Comparison of ENCODE assay signal across 1 cellular context in genomic region chr14:67734675-67735074, GRCh38.
TF ChIP-seq lines count a peak whose summit lies in the region.

No MANE protein-coding gene starts in this region.

TF ChIP-seq in WTC11, 78 proteins besides CTCF, POLR2A, EP300 and RAD21 (continued from another document):
- TF ChIP-seq, protein P1, sequence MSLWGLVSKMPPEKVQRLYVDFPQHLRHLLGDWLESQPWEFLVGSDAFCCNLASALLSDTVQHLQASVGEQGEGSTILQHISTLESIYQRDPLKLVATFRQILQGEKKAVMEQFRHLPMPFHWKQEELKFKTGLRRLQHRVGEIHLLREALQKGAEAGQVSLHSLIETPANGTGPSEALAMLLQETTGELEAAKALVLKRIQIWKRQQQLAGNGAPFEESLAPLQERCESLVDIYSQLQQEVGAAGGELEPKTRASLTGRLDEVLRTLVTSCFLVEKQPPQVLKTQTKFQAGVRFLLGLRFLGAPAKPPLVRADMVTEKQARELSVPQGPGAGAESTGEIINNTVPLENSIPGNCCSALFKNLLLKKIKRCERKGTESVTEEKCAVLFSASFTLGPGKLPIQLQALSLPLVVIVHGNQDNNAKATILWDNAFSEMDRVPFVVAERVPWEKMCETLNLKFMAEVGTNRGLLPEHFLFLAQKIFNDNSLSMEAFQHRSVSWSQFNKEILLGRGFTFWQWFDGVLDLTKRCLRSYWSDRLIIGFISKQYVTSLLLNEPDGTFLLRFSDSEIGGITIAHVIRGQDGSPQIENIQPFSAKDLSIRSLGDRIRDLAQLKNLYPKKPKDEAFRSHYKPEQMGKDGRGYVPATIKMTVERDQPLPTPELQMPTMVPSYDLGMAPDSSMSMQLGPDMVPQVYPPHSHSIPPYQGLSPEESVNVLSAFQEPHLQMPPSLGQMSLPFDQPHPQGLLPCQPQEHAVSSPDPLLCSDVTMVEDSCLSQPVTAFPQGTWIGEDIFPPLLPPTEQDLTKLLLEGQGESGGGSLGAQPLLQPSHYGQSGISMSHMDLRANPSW (CRISPR knock-in tag; conservative IDR thresholded peaks at IDR 0.05; ENCODE audit: low read depth): no peak
- TF ChIP-seq RORB (CRISPR knock-in tag; IDR thresholded peaks at IDR 0.05) (no peak), GRHL2 (CRISPR knock-in tag; IDR thresholded peaks at IDR 0.05; ENCODE audit: insufficient replicate concordance, severe bottlenecking) (no peak), ZNF512 (CRISPR knock-in tag; IDR thresholded peaks at IDR 0.05; ENCODE audit: borderline replicate concordance) (no peak), TP53 (CRISPR knock-in tag; IDR thresholded peaks at IDR 0.05) (no peak), CBFB (CRISPR knock-in tag; IDR thresholded peaks at IDR 0.05; ENCODE audit: low read depth) (no peak), USF2 (CRISPR knock-in tag; IDR thresholded peaks at IDR 0.05) (no peak), NFATC4 (CRISPR knock-in tag; IDR thresholded peaks at IDR 0.05) (no peak), NFE2L1 (CRISPR knock-in tag; IDR thresholded peaks at IDR 0.05) (no peak), ZBTB21 (CRISPR knock-in tag; IDR thresholded peaks at IDR 0.05; ENCODE audit: borderline replicate concordance) (no peak), GABPB1 (CRISPR knock-in tag; IDR thresholded peaks at IDR 0.05) (no peak), NR1H2 (CRISPR knock-in tag; IDR thresholded peaks at IDR 0.05) (no peak), FOXJ3 (CRISPR knock-in tag; IDR thresholded peaks at IDR 0.05; ENCODE audit: borderline replicate concordance) (no peak)
- TF ChIP-seq, protein P2, sequence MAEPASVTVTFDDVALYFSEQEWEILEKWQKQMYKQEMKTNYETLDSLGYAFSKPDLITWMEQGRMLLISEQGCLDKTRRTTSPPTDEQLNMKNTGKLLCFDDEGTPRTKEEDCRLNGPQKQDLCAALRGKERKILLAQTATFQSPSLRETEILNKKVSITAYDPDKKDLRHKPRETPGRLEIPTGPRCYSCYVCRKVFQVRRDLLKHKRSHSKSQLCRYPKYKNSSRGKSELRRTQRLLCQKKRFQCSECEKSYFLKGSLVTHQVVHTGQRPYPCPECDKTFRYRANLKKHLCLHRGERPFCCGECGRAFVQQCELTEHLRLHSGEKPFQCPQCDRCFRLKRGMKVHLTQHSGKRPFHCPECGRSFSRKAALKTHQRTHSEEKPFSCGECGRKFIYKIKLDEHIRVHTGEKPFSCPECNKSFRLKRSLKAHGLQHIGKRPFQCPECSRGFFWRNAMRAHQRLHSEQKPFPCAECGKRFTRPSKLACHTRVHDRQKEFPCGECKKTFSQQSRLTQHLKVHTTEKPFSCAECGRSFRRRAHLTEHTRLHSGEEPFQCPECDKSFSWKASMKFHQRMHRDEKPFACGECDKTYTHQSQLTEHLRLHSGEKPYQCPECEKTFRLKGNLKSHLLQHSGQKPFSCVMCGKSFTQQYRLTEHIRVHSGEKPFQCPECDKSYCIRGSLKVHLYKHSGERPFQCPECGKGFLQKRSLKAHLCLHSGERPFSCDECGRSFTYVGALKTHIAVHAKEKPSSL (CRISPR knock-in tag; conservative IDR thresholded peaks at IDR 0.05): no peak
- TF ChIP-seq, protein P3, sequence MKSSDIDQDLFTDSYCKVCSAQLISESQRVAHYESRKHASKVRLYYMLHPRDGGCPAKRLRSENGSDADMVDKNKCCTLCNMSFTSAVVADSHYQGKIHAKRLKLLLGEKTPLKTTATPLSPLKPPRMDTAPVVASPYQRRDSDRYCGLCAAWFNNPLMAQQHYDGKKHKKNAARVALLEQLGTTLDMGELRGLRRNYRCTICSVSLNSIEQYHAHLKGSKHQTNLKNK (CRISPR knock-in tag; IDR thresholded peaks at IDR 0.05): no peak
- TF ChIP-seq, protein P4, sequence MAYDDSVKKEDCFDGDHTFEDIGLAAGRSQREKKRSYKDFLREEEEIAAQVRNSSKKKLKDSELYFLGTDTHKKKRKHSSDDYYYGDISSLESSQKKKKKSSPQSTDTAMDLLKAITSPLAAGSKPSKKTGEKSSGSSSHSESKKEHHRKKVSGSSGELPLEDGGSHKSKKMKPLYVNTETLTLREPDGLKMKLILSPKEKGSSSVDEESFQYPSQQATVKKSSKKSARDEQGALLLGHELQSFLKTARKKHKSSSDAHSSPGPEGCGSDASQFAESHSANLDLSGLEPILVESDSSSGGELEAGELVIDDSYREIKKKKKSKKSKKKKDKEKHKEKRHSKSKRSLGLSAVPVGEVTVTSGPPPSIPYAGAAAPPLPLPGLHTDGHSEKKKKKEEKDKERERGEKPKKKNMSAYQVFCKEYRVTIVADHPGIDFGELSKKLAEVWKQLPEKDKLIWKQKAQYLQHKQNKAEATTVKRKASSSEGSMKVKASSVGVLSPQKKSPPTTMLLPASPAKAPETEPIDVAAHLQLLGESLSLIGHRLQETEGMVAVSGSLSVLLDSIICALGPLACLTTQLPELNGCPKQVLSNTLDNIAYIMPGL (CRISPR knock-in tag; IDR thresholded peaks at IDR 0.05): no peak
- TF ChIP-seq, protein P5, sequence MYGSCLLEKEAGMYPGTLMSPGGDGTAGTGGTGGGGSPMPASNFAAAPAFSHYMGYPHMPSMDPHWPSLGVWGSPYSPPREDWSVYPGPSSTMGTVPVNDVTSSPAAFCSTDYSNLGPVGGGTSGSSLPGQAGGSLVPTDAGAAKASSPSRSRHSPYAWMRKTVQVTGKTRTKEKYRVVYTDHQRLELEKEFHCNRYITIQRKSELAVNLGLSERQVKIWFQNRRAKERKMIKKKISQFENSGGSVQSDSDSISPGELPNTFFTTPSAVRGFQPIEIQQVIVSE (CRISPR knock-in tag; IDR thresholded peaks at IDR 0.05; ENCODE audit: borderline replicate concordance): no peak
